In the genomic region with DNA sequence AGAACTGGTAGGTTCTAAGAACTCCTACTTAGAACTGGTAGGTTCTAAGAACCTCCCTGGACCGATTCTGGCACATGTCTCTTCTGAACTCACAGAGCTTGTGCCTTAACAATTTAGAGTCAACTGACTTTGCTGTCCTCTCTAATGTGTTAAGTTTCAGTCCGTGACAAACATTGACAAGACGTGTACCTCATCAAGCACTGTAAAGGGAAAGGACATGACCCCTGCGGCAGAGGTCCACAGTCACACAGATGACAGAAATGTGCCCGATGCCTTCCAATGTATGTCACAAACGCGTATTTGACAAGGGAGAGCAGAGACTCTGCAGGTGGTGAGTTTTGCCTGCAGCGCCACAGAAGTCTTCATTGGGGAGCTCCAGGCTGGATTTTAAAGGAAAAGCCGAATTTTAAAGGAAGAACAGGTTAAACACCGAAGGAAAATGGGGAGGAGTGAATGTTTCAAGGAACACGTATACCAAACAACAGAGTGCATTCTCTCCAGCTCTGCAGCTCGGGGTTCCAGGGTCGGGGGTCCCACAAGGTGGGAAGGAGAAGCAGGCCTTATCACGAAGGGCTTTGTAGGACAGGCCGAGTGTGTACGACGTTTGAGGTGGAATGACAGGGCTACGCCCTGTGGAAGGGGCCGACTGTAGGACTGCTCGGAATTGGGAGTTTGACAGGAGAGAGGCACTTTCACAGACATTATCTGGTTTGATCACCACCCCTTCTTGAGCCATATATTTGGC, we compare ENCODE assay signal across 9 cellular contexts.
DNase-seq lines count a peak whose midpoint lies in the region; ATAC-seq and TF ChIP-seq lines count a peak whose summit lies in the region.
"Had no signal": no experiment of that assay in that cellular context is flagged by ENCODE, and none has a peak within 500 bp of the region (broad histone marks: within the 10 kb centered on the region; RNA-seq: fewer than 3 reads in every experiment).

No MANE protein-coding gene starts in this region.

- H3K79me2 ChIP-seq in GM23248 (ENCODE audit: insufficient read depth), result peaks cover 97% of the 10 kb centered on the region

- H3K27me3 Mint-ChIP-seq in activated CD4-positive, alpha-beta memory T cell treated with anti-CD3 and anti-CD28 coated beads, Interleukin-2, amount 10 ng/mL, durations not matched to agents 7 days and 5 days, result no peaks in the 10 kb centered on the region

- H3K9me3 ChIP-seq in GM23248 (ENCODE audit: low read depth) (no peaks in the 10 kb centered on the region), esophagus squamous epithelium (no peaks in the 10 kb centered on the region), skeletal muscle tissue (ENCODE audit: control insufficient read depth in 3 of 3, low read length in 3 of 3) (no peaks in the 10 kb centered on the region)

- H3K4me1 ChIP-seq in GM23248 (ENCODE audit: insufficient read depth), result peaks cover 93% of the 10 kb centered on the region
- H3K4me1 ChIP-seq in esophagus squamous epithelium, result peaks cover 51 to 95% (median 78%) of the 10 kb centered on the region in 3 donors
- H3K4me1 ChIP-seq in skeletal muscle tissue (ENCODE audit: control insufficient read depth in 3 of 3, insufficient read depth in 3 of 3, low read length in 3 of 3), result peaks cover 75 to 83% (median 77%) of the 10 kb centered on the region in 3 donors

- intact Hi-C loops in esophagus squamous epithelium (cut with DNase I), result no loop called here

- peak overlapping the region; percentile 74 for H3K27ac Mint-ChIP-seq in activated CD4-positive, alpha-beta memory T cell treated with anti-CD3 and anti-CD28 coated beads, Interleukin-2, amount 10 ng/mL, durations not matched to agents 7 days and 5 days

- H3K4me3 ChIP-seq in GM23248, result no peak overlapping the region
- H3K4me3 ChIP-seq in esophagus squamous epithelium, result no peak overlapping the region
- peak overlapping the region in 1 of 3 donors; percentile 38 for H3K4me3 ChIP-seq in skeletal muscle tissue (ENCODE audit: low read length in 3 of 3)

- CTCF ChIA-PET in activated CD4-positive, alpha-beta memory T cell treated with anti-CD3 and anti-CD28 coated beads, Interleukin-2, amount 10 ng/mL, durations not matched to agents 7 days and 5 days (lab: Charles Lee), result interaction anchor here (0.8 to 5.8 kb wide), 16 partner anchors 9 to 243 kb away, joined by 3 to 66 read pairs (median 16); no protein-coding TSS in a partner anchor

- H3K27me3 ChIP-seq in GM23248 (replicated peaks; ENCODE audit: insufficient read depth) (no peaks in the 10 kb centered on the region), esophagus squamous epithelium (no peaks in the 10 kb centered on the region), skeletal muscle tissue (ENCODE audit: control insufficient read depth in 3 of 3, insufficient read depth in 3 of 3, low read length in 3 of 3) (no peaks in the 10 kb centered on the region)

- H3K27ac ChIP-seq in GM23248, result peak overlapping the region; percentile 98
- peak overlapping the region; percentile 44 to 88 (median 80) for H3K27ac ChIP-seq in esophagus squamous epithelium
- peak overlapping the region; percentile 94 for H3K27ac ChIP-seq in skeletal muscle tissue (ENCODE audit: low read depth, low read length)

- H2AFZ ChIP-seq in GM23248, result no peak overlapping the region

- H3K9ac ChIP-seq in GM23248 (peak overlapping the region; percentile 100), skeletal muscle tissue (ENCODE audit: low read depth in 1 of 3, low read length in 3 of 3) (peak overlapping the region; percentile 55 to 61 (median 57))

- DNase-seq in GM23248, result no peak
- DNase-seq in activated CD4-positive, alpha-beta memory T cell treated with anti-CD3 and anti-CD28 coated beads, Interleukin-2, amount 10 ng/mL, durations not matched to agents 7 days and 5 days, result no peak
- DNase-seq in esophagus squamous epithelium (lab: John Stamatoyannopoulos, UW), result no peak
- no peak for DNase-seq in inferior parietal cortex (ENCODE audit: extremely low spot score)
- no peak for DNase-seq in SIG-M5 treated with dmso at 0.1 percent for 504 hours (lab: John Stamatoyannopoulos, UW; ENCODE audit: unreplicated experiment)
- no peak for DNase-seq in NK-92 treated with Interleukin-12 subunit alpha and Interleukin-12 subunit beta, amount 100 ng/mL, for 24 hours (lab: John Stamatoyannopoulos, UW)
- DNase-seq: NCI-H2081 had no signal

- in situ Hi-C loops in GM23248 (cut with MboI), result no loop called here

- peaks cover 82% of the 10 kb centered on the region for H3K36me3 Mint-ChIP-seq in activated CD4-positive, alpha-beta memory T cell treated with anti-CD3 and anti-CD28 coated beads, Interleukin-2, amount 10 ng/mL, durations not matched to agents 7 days and 5 days (ENCODE audit: low read depth)

- POLR2A ChIA-PET in activated CD4-positive, alpha-beta memory T cell treated with anti-CD3 and anti-CD28 coated beads, Interleukin-2, amount 10 ng/mL, durations not matched to agents 7 days and 5 days (lab: Charles Lee), result interaction anchor here (0.6 to 6.1 kb wide), 12 partner anchors 9 to 162 kb away, joined by 3 to 60 read pairs (median 5); no protein-coding TSS in a partner anchor

- no peaks in the 10 kb centered on the region for H3K9me3 Mint-ChIP-seq in activated CD4-positive, alpha-beta memory T cell treated with anti-CD3 and anti-CD28 coated beads, Interleukin-2, amount 10 ng/mL, durations not matched to agents 7 days and 5 days

- peaks cover 71% of the 10 kb centered on the region for H3K36me3 ChIP-seq in GM23248 (ENCODE audit: low read depth)
- H3K36me3 ChIP-seq in esophagus squamous epithelium, result peaks cover 0 to 38% (median 0%) of the 10 kb centered on the region in 3 donors
- peaks cover 10 to 27% (median 14%) of the 10 kb centered on the region in 3 donors for H3K36me3 ChIP-seq in skeletal muscle tissue (ENCODE audit: control insufficient read depth in 3 of 3, insufficient read depth in 3 of 3, low read length in 3 of 3)

- no peaks in the 10 kb centered on the region for H3K9me2 ChIP-seq in GM23248 (ENCODE audit: insufficient read depth)

- H3K4me3 Mint-ChIP-seq in activated CD4-positive, alpha-beta memory T cell treated with anti-CD3 and anti-CD28 coated beads, Interleukin-2, amount 10 ng/mL, durations not matched to agents 7 days and 5 days, result no peak overlapping the region

- TF ChIP-seq CTCF in esophagus squamous epithelium (IDR thresholded peaks at IDR 0.05), result no peak

- ATAC-seq in GM18868 (IDR thresholded peaks at IDR 0.05; ENCODE audit: unreplicated experiment), result no peak

- H3K4me2 ChIP-seq in GM23248 (ENCODE audit: unreplicated experiment), result peak overlapping the region; percentile 27

- peaks cover 82% of the 10 kb centered on the region for H3K4me1 Mint-ChIP-seq in activated CD4-positive, alpha-beta memory T cell treated with anti-CD3 and anti-CD28 coated beads, Interleukin-2, amount 10 ng/mL, durations not matched to agents 7 days and 5 days

- peaks cover 95% of the 10 kb centered on the region for H3F3A ChIP-seq in GM23248 (ENCODE audit: insufficient read depth)

- H4K20me1 ChIP-seq in GM23248 (ENCODE audit: insufficient read depth), result peaks cover 5% of the 10 kb centered on the region; the same call in 1 of the 2 replicates

- TF ChIP-seq POLR2A in esophagus squamous epithelium (IDR thresholded peaks at IDR 0.05), result no peak

- 51 to 52% methylated on average over 20 of the region's 20 CpGs for WGBS in GM23248 (ENCODE audit: low coverage in 1 of 2, low lambda C conversion rate in 2 of 2, missing lambda C conversion rate in 2 of 2), 2 experiments
- WGBS in esophagus squamous epithelium, 2 donors, result 55 to 62% methylated on average over 19 of the region's 20 CpGs
